In genomic region chr21:43717967-43718871, GRCh38 we compare ENCODE assay signal across 8 cellular contexts. TPM values are rescaled to one million over a fixed set of nuclear protein-coding genes. Genes with fewer than 3 reads are reported as not detected.
A peak's percentile ranks its signal among the peaks of the same experiment; 100 is the strongest.
DNase-seq lines count a peak whose midpoint lies in the region; ATAC-seq and TF ChIP-seq lines count a peak whose summit lies in the region.

No MANE protein-coding gene starts in this region.

- H3K9ac ChIP-seq in SK-N-MC (ENCODE audit: insufficient read length), result peak overlapping the region; percentile 70
- H3K9ac ChIP-seq in trophoblast cell (ENCODE audit: low read length), result no peak overlapping the region

- H2AFZ ChIP-seq in trophoblast cell (ENCODE audit: insufficient read depth, low read length, poor library complexity), result peak overlapping the region; percentile 92

- peak overlapping the region; percentile 35 for H2BK5ac ChIP-seq in trophoblast cell (ENCODE audit: low read depth, low read length, poor library complexity)

- no peaks in the 10 kb centered on the region for H3K9me2 ChIP-seq in DOHH2 (replicated peaks; ENCODE audit: control insufficient read depth, low read length)

- H2BK120ac ChIP-seq in trophoblast cell (ENCODE audit: insufficient read depth, low read length, poor library complexity), result peak overlapping the region; percentile 36

- no peak for ATAC-seq in GM19351 (IDR thresholded peaks at IDR 0.05; ENCODE audit: unreplicated experiment)
- ATAC-seq in GM18858 (IDR thresholded peaks at IDR 0.05; ENCODE audit: unreplicated experiment), result no peak

- H3K4me1 ChIP-seq in DOHH2 (ENCODE audit: control insufficient read depth, low read length) (peaks cover 50% of the 10 kb centered on the region), trophoblast cell (ENCODE audit: control insufficient read depth in 1 of 2, insufficient read depth in 2 of 2, low read length in 2 of 2) (peaks cover 17 to 21% of the 10 kb centered on the region in 2 experiments)

- H2AK5ac ChIP-seq in trophoblast cell (ENCODE audit: low read length), result peak overlapping the region; percentile 12

- peak overlapping the region; percentile 90 for H4K8ac ChIP-seq in trophoblast cell (ENCODE audit: low read depth, low read length)

- no CpG with 5 or more reads among the region's 70 CpGs for whole genome bisulfite sequencing in trophoblast cell (ENCODE audit: extremely low coverage, insufficient coverage, insufficient read length)

- no peaks in the 10 kb centered on the region; the same call in 1 of the 2 replicates for H3F3A ChIP-seq in DOHH2 (ENCODE audit: control insufficient read depth, insufficient read depth)

- H4K12ac ChIP-seq in trophoblast cell (ENCODE audit: low read depth, low read length), result peak overlapping the region; percentile 72

- H3K79me1 ChIP-seq in trophoblast cell (ENCODE audit: low read length), result peaks cover 13% of the 10 kb centered on the region

- no peak overlapping the region for H3K27ac ChIP-seq in DOHH2 (ENCODE audit: low read depth, low read length)
- H3K27ac ChIP-seq in SK-N-MC, result no peak overlapping the region
- no peak overlapping the region for H3K27ac ChIP-seq in trophoblast cell (ENCODE audit: low read depth, low read length)

- H3K27me3 ChIP-seq in DOHH2 (ENCODE audit: control insufficient read depth, low read length) (peaks cover 22% of the 10 kb centered on the region), trophoblast cell (ENCODE audit: insufficient read depth, low read length) (no peaks in the 10 kb centered on the region)

- H3K36me3 ChIP-seq in DOHH2 (ENCODE audit: control insufficient read depth, low read length) (peaks cover 6% of the 10 kb centered on the region; the same call in 1 of the 2 replicates), SK-N-MC (ENCODE audit: insufficient read depth, low read length) (no peaks in the 10 kb centered on the region), trophoblast cell (ENCODE audit: control insufficient read depth in 1 of 2, insufficient read depth in 2 of 2, low read length in 2 of 2) (peaks cover 0 to 2% of the 10 kb centered on the region in 2 experiments)

- H3K79me2 ChIP-seq in DOHH2 (ENCODE audit: control insufficient read depth, low read length) (peaks cover 36% of the 10 kb centered on the region), trophoblast cell (ENCODE audit: control insufficient read depth, insufficient read depth, low read length, poor library complexity) (peaks cover 20% of the 10 kb centered on the region)

- peaks cover 13% of the 10 kb centered on the region for H4K20me1 ChIP-seq in DOHH2 (ENCODE audit: control insufficient read depth, insufficient read depth, low read depth, low read length)

- no peak for DNase-seq in SK-N-MC (ENCODE audit: low read depth, low spot score)
- no peak for DNase-seq in foreskin fibroblast
- DNase-seq in trophoblast cell, result peak; percentile 46 to 68
- no peak for DNase-seq in NCI-H2029 treated with DMSO at 0.1 percent for 48 hours (lab: John Stamatoyannopoulos, UW)
- no peak for DNase-seq in NCI-H2196 (lab: John Stamatoyannopoulos, UW; ENCODE audit: unreplicated experiment)

- H3K9me3 ChIP-seq in DOHH2 (ENCODE audit: control insufficient read depth, insufficient read depth, low read length) (no peaks in the 10 kb centered on the region), SK-N-MC (ENCODE audit: low read depth, low read length) (no peaks in the 10 kb centered on the region), trophoblast cell (ENCODE audit: insufficient read depth, low read depth, low read length) (no peaks in the 10 kb centered on the region)

- TF ChIP-seq CTCF in DOHH2 (IDR thresholded peaks at IDR 0.05; ENCODE audit: low read depth, low read length, poor library complexity, severe bottlenecking) (no peak), foreskin fibroblast (IDR thresholded peaks at IDR 0.05; ENCODE audit: low read depth, low read length) (no peak)

- peak overlapping the region; percentile 91 for H3K4me3 ChIP-seq in DOHH2 (ENCODE audit: low read length)
- peak overlapping the region; percentile 94 for H3K4me3 ChIP-seq in SK-N-MC
- peak overlapping the region; percentile 85 to 91 for H3K4me3 ChIP-seq in foreskin fibroblast (ENCODE audit: low read depth in 1 of 2, low read length in 2 of 2)
- peak overlapping the region; percentile 71 for H3K4me3 ChIP-seq in trophoblast cell (ENCODE audit: low read depth, low read length)

- peak overlapping the region; percentile 19 for H3K18ac ChIP-seq in trophoblast cell (ENCODE audit: low read length)

- H3K14ac ChIP-seq in trophoblast cell (ENCODE audit: low read length), result peak overlapping the region; percentile 84

- H2BK12ac ChIP-seq in trophoblast cell (ENCODE audit: low read length), result peak overlapping the region; percentile 19

- H3K4ac ChIP-seq in trophoblast cell (ENCODE audit: low read depth, low read length), result peak overlapping the region; percentile 37

- H4K91ac ChIP-seq in trophoblast cell (ENCODE audit: low read depth, low read length), result peak overlapping the region; percentile 82

- H3K4me2 ChIP-seq in DOHH2 (ENCODE audit: low read length), result peak overlapping the region; percentile 72
- peak overlapping the region; percentile 68 for H3K4me2 ChIP-seq in trophoblast cell (ENCODE audit: low read length)

- H3K23ac ChIP-seq in trophoblast cell (ENCODE audit: low read length), result no peak overlapping the region

RNA-seq across cellular contexts. Expression of gene PDXK, which starts 0.7 kb away (rescaled TPM):
- polyA plus RNA-seq in trophoblast cell (2013), result 70.9 and 73.5 TPM in 2 replicates

RNA-seq across cellular contexts. Expression of gene CSTB, which starts 57.9 kb away (rescaled TPM):
- 112 and 114 TPM in 2 replicates for polyA plus RNA-seq in trophoblast cell (2013)

RNA-seq across cellular contexts. Expression of gene RRP1B, which starts 58.9 kb away (rescaled TPM):
- 14.3 and 14.8 TPM in 2 replicates for polyA plus RNA-seq in trophoblast cell (2013)

RNA-seq across cellular contexts. Expression of gene HSF2BP, which starts 58.9 kb away (rescaled TPM):
- 1.7 and 1.8 TPM in 2 replicates for polyA plus RNA-seq in trophoblast cell (2013)

Comparison
In these comparisons a context has a peak if more than half of its experiments do, and no peak if none do; other contexts are left out.
1. DNase-seq: peak in trophoblast cell (2 of 2); none in SK-N-MC (single experiment), foreskin fibroblast (0 of 2), NCI-H2029 treated with DMSO at 0.1 percent for 48 hours (single experiment) and NCI-H2196 (single experiment).
2. Peak in every context shown above with its lines, with median percentiles within 50 percentile points of each other: H3K4me3 ChIP-seq.